1 cellular context compared by ENCODE assay signal in genomic region chr7:27106906-27107250, GRCh38.
A peak's percentile ranks its signal among the peaks of the same experiment; 100 is the strongest.
TF ChIP-seq lines count a peak whose summit lies in the region.

No MANE protein-coding gene starts in this region.

TF ChIP-seq in endothelial cell of umbilical vein, 7 proteins besides CTCF, POLR2A, EP300 and RAD21:
- no peak for TF ChIP-seq MYC (IDR thresholded peaks at IDR 0.05; ENCODE audit: low read depth, low read length)
- TF ChIP-seq POLR2AphosphoS5 (IDR thresholded peaks at IDR 0.05; ENCODE audit: insufficient read depth, low read depth, low read length), result peak; percentile 4
TF ChIP-seq in endothelial cell of umbilical vein: peak in this region for 1.
